21 cellular contexts compared by ENCODE assay signal in the genomic region with DNA sequence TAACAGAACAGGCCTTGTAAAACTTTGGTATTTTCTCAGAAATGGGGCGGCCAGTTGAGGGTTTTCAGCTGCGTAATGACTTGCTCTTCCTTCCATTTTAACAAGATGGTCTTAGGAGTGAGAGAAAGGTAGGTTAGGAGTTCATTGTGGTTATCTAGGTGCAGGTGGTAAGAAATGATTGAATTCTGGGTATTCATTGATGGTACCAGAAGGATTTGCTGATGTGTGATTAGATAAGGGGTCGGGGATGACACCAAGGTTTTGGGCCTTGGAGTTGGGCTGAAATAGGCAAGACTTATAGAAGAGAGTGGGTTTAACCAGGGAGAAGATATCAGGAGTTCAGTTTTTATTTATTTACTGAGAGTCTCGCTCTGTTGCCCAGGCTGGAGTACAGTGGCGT. TPM values are rescaled to one million over a fixed set of nuclear protein-coding genes. Genes with fewer than 3 reads are reported as not detected.
A peak's percentile ranks its signal among the peaks of the same experiment; 100 is the strongest.
DNase-seq lines count a peak whose midpoint lies in the region; ATAC-seq, FAIRE-seq and TF ChIP-seq lines count a peak whose summit lies in the region.
"Had no signal": no experiment of that assay in that cellular context is flagged by ENCODE, and none has a peak within 500 bp of the region (broad histone marks: within the 10 kb centered on the region; RNA-seq: fewer than 3 reads in every experiment).

No MANE protein-coding gene starts in this region.

- no peak for TF ChIP-seq POLR2A in GM12878 (IDR thresholded peaks at IDR 0.05; ENCODE audit: low read depth, low read length)

- H3K27me3 Mint-ChIP-seq in activated CD4-positive, alpha-beta T cell treated with anti-CD3 and anti-CD28 coated beads, Interleukin-2, amount 10 ng/mL, durations not matched to agents 24 days and 14 days: no peaks in the 10 kb centered on the region
- no peaks in the 10 kb centered on the region for H3K27me3 Mint-ChIP-seq in neural crest cell (ENCODE audit: low read depth)

- H3K27me3 ChIP-seq in KMS-11 (ENCODE audit: insufficient read depth, low read depth): no peaks in the 10 kb centered on the region
- H3K27me3 ChIP-seq in GM12878 (replicated peaks in 1 of 2; ENCODE audit: control insufficient read depth in 2 of 2, insufficient read depth in 2 of 2, low read length in 1 of 2): no peaks in the 10 kb centered on the region
- H3K27me3 ChIP-seq: upper lobe of left lung had no signal

- no peak overlapping the region for H2AFZ ChIP-seq in KMS-11 (ENCODE audit: low read depth)
- H2AFZ ChIP-seq in GM12878 (ENCODE audit: control insufficient read depth, low read depth, low read length): no peak overlapping the region

- no peak for TF ChIP-seq EP300 in GM12878 (IDR thresholded peaks at IDR 0.05; ENCODE audit: borderline replicate concordance in 1 of 2, control insufficient read depth in 1 of 2, low read depth in 2 of 2, low read length in 2 of 2)

- no peak for FAIRE-seq in GM12878 (lab: Jason Lieb, UNC)
- FAIRE-seq: A549, GM19239 had no signal

- peaks cover 11% of the 10 kb centered on the region; the same call in 1 of the 2 replicates for H4K20me1 ChIP-seq in KMS-11 (ENCODE audit: insufficient read depth)
- peaks cover 9% of the 10 kb centered on the region; the same call in 1 of the 2 replicates for H4K20me1 ChIP-seq in GM12878 (ENCODE audit: control insufficient read depth, insufficient read depth)

- DNase-seq in activated CD4-positive, alpha-beta T cell treated with anti-CD3 and anti-CD28 coated beads, Interleukin-2, amount 10 ng/mL, durations not matched to agents 24 days and 14 days: no peak
- no peak for DNase-seq in activated CD4-positive, alpha-beta T cell treated with anti-CD3 and anti-CD28 coated beads, Interleukin-2, amount 50 U/mL, for 4 hours
- no peak for DNase-seq in GM12878 (ENCODE audit: low read depth, low spot score)
- DNase-seq in neural crest cell (ENCODE audit: low read depth, low spot score): no peak
- DNase-seq in NOMO-1 treated with dmso at 0.1 percent for 144 hours (lab: John Stamatoyannopoulos, UW; ENCODE audit: unreplicated experiment): no peak
- no peak for DNase-seq in islet precursor cell
- DNase-seq: C1 segment of cervical spinal cord; central memory CD4-positive, alpha-beta T cell; effector memory CD4-positive, alpha-beta T cell; hypothalamus; left cardiac atrium; MM.1S; mucosa of descending colon; NCI-H2081; NCI-H524; upper lobe of left lung had no signal

- RAD21 ChIA-PET in GM12878 (lab: Charles Lee; ENCODE audit: unreplicated experiment): no interaction called here

- no peak for TF ChIP-seq RAD21 in GM12878 (IDR thresholded peaks at IDR 0.05; ENCODE audit: insufficient read depth, low read depth, low read length)

- intact Hi-C loops in activated CD4-positive, alpha-beta T cell treated with anti-CD3 and anti-CD28 coated beads, Interleukin-2, amount 10 ng/mL, durations not matched to agents 24 days and 14 days (cut with micrococcal nuclease): loop anchor here (10.0 kb wide), 1 partner anchor 304 kb away; the partner anchor contains the start of gene YWHAG
- intact Hi-C loops in GM12878 (cut with micrococcal nuclease; ENCODE audit: unreplicated experiment): no loop called here

- H3K36me3 Mint-ChIP-seq in activated CD4-positive, alpha-beta T cell treated with anti-CD3 and anti-CD28 coated beads, Interleukin-2, amount 10 ng/mL, durations not matched to agents 24 days and 14 days (ENCODE audit: low read depth): peaks cover 48% of the 10 kb centered on the region
- peaks cover 8% of the 10 kb centered on the region for H3K36me3 Mint-ChIP-seq in neural crest cell (ENCODE audit: low read depth)

- no peak for TF ChIP-seq CTCF in KMS-11 (conservative IDR thresholded peaks at IDR 0.05; ENCODE audit: low read depth, low read length)
- no peak for TF ChIP-seq CTCF in GM12878 (IDR thresholded peaks at IDR 0.05 in 2 of 3, conservative IDR thresholded peaks at IDR 0.05 in 1 of 3; ENCODE audit: control insufficient read depth in 2 of 3, extremely low read depth in 1 of 3, insufficient read depth in 1 of 3, low read depth in 3 of 3, low read length in 3 of 3)
- TF ChIP-seq CTCF in neural crest cell (conservative IDR thresholded peaks at IDR 0.05): no peak

- POLR2A ChIA-PET in GM12878 (lab: Charles Lee): no interaction called here

- no peaks in the 10 kb centered on the region for H3K9me3 Mint-ChIP-seq in activated CD4-positive, alpha-beta T cell treated with anti-CD3 and anti-CD28 coated beads, Interleukin-2, amount 10 ng/mL, durations not matched to agents 24 days and 14 days
- no peaks in the 10 kb centered on the region for H3K9me3 Mint-ChIP-seq in neural crest cell

- SMC1A ChIA-PET in GM12878 (lab: Charles Lee; ENCODE audit: uncharacterized antibody, unreplicated experiment): no interaction called here

- peak overlapping the region; percentile 38 for H3K27ac Mint-ChIP-seq in activated CD4-positive, alpha-beta T cell treated with anti-CD3 and anti-CD28 coated beads, Interleukin-2, amount 10 ng/mL, durations not matched to agents 24 days and 14 days
- H3K27ac Mint-ChIP-seq in neural crest cell (ENCODE audit: unreplicated experiment): no peak overlapping the region

- 89% methylated on average over 5 of the region's 5 CpGs for WGBS in GM12878 (ENCODE audit: insufficient coverage, insufficient replicate concordance, low lambda C conversion rate, missing lambda C conversion rate)

- H3K9me3 ChIP-seq in GM12878 (replicated peaks; ENCODE audit: control insufficient read depth, insufficient read depth, low read length): no peaks in the 10 kb centered on the region
- H3K9me3 ChIP-seq: A549, mucosa of descending colon, upper lobe of left lung had no signal

- H3K4me1 Mint-ChIP-seq in activated CD4-positive, alpha-beta T cell treated with anti-CD3 and anti-CD28 coated beads, Interleukin-2, amount 10 ng/mL, durations not matched to agents 24 days and 14 days: peaks cover 29% of the 10 kb centered on the region
- peaks cover 22% of the 10 kb centered on the region for H3K4me1 Mint-ChIP-seq in neural crest cell

- BruUV-seq in GM12878 (replicated peaks; lab: Mats Ljungman, UMichigan): no TSS peak

- H3K79me2 ChIP-seq in KMS-11 (ENCODE audit: insufficient read depth, low read depth) (peaks cover 98% of the 10 kb centered on the region), GM12878 (ENCODE audit: control insufficient read depth, insufficient read depth, low read length) (peaks cover 87% of the 10 kb centered on the region)

- in situ Hi-C loops in GM12878 (cut with MboI): no loop called here

- H3K9ac ChIP-seq in KMS-11 (no peak overlapping the region), GM12878 (ENCODE audit: control insufficient read depth, insufficient read depth, low read length) (no peak overlapping the region)

- H3K4me2 ChIP-seq in KMS-11 (peak overlapping the region; percentile 3; the same call in 1 of the 2 replicates), GM12878 (ENCODE audit: control insufficient read depth, insufficient read depth) (peak overlapping the region; percentile 97; the same call in 1 of the 2 replicates)
- H3K4me2 ChIP-seq: smooth muscle cell had no signal

- CTCF ChIA-PET in GM12878 (lab: Yijun Ruan, JAX): no interaction called here

- peak overlapping the region; percentile 13 for H3K4me3 Mint-ChIP-seq in activated CD4-positive, alpha-beta T cell treated with anti-CD3 and anti-CD28 coated beads, Interleukin-2, amount 10 ng/mL, durations not matched to agents 24 days and 14 days
- peak overlapping the region; percentile 64 for H3K4me3 Mint-ChIP-seq in neural crest cell

- ATAC-seq in GM12878 (no peak), HG02970 (IDR thresholded peaks at IDR 0.05; ENCODE audit: low FRiP score, unreplicated experiment) (no peak)
- ATAC-seq: A549, left cardiac atrium, mucosa of descending colon had no signal

- H3K36me3 ChIP-seq in KMS-11 (ENCODE audit: insufficient read depth) (peaks cover 13% of the 10 kb centered on the region; the same call in 1 of the 2 replicates), GM12878 (ENCODE audit: control insufficient read depth in 2 of 2, insufficient read depth in 2 of 2, low read length in 1 of 2) (peaks cover 6 to 30% of the 10 kb centered on the region in 2 experiments)

- H3K4me3 ChIP-seq in KMS-11 (IDR thresholded peaks at IDR 0.05; ENCODE audit: insufficient read depth, low read depth, low read length) (no peak overlapping the region), GM12878 (peak overlapping the region; percentile 96; the same call in 1 of the 2 replicates)
- H3K4me3 ChIP-seq: A549, mucosa of descending colon, smooth muscle cell, upper lobe of left lung had no signal

- H3K4me1 ChIP-seq in KMS-11 (ENCODE audit: low read depth, poor library complexity, severe bottlenecking) (peaks cover 26% of the 10 kb centered on the region), GM12878 (ENCODE audit: control insufficient read depth, insufficient read depth, low read length) (peaks cover 18% of the 10 kb centered on the region)

- H3K27ac ChIP-seq in KMS-11 (no peak overlapping the region), GM12878 (ENCODE audit: control insufficient read depth, insufficient read depth) (no peak overlapping the region)
- H3K27ac ChIP-seq: A549, upper lobe of left lung had no signal

RNA-seq across cellular contexts. Expression of gene MDH2, which starts 2.6 kb away (rescaled TPM):
- 291 and 293 TPM in 2 replicates for total RNA-seq in activated CD4-positive, alpha-beta T cell treated with anti-CD3 and anti-CD28 coated beads, Interleukin-2, amount 10 ng/mL, durations not matched to agents 24 days and 14 days
- 72.2 and 76.1 TPM in 2 replicates for total RNA-seq in GM12878 (2013; cell fraction: nucleolus; rRNA removed)
- total RNA-seq in GM12878 (2014; rRNA removed) (237 and 266 TPM in 2 replicates), GM12878 (2014; rRNA removed; fragmentation: Illumina TruSeq; extraction: Trizol) (107 and 109 TPM in 2 replicates), GM12878 (2021) (351 and 364 TPM in 2 replicates), neural crest cell (169 and 173 TPM in 2 replicates)
- polyA plus RNA-seq in GM12878 (2011; ENCODE audit: low read depth): 98.8 TPM
- polyA plus RNA-seq in GM12878 (2011; rRNA removed) (47.7 and 170 TPM in 2 replicates), GM12878 (2014; fragmentation: Illumina TruSeq; extraction: Trizol) (132 and 233 TPM in 2 replicates), GM12878 (2014; fragmentation: Nextera tagmentation; extraction: Ambion mirVana) (100 to 1,000 TPM; 106 to 131 TPM), GM12878 (2014; rRNA removed) (118 and 151 TPM in 2 replicates), GM12878 (2016; fragmentation: Nextera tagmentation; extraction: Ambion mirVana) (100 to 1,000 TPM; 491 to 530 TPM)
- polyA plus RNA-seq in GM12878 (2011; cell fraction: cytosol; rRNA removed): 135 and 168 TPM in 2 replicates
- 180 and 224 TPM in 2 replicates for polyA plus RNA-seq in GM12878 (2011; cell fraction: nucleus; rRNA removed)
- polyA plus RNA-seq in GM12878 (2012): 161 and 211 TPM in 2 replicates
- 94.0 and 114 TPM in 2 replicates for polyA minus RNA-seq in GM12878 (2011; rRNA and poly(A)+ RNA removed)
- polyA minus RNA-seq in GM12878 (2011; cell fraction: cytosol; rRNA and poly(A)+ RNA removed): 144 and 146 TPM in 2 replicates
- polyA minus RNA-seq in GM12878 (2011; cell fraction: nucleus; rRNA and poly(A)+ RNA removed): 43.5 and 74.1 TPM in 2 replicates

RNA-seq across cellular contexts. Expression of gene STYXL1, which starts 2.7 kb away (rescaled TPM):
- total RNA-seq in activated CD4-positive, alpha-beta T cell treated with anti-CD3 and anti-CD28 coated beads, Interleukin-2, amount 10 ng/mL, durations not matched to agents 24 days and 14 days: 30.9 and 33.6 TPM in 2 replicates
- total RNA-seq in GM12878 (2013; cell fraction: nucleolus; rRNA removed): 16.9 and 17.2 TPM in 2 replicates
- 40.2 and 43.4 TPM in 2 replicates for total RNA-seq in GM12878 (2014; rRNA removed)
- 38.0 and 38.8 TPM in 2 replicates for total RNA-seq in GM12878 (2014; rRNA removed; fragmentation: Illumina TruSeq; extraction: Trizol)
- total RNA-seq in GM12878 (2021): 25.6 and 29.3 TPM in 2 replicates
- 36.9 TPM for polyA plus RNA-seq in GM12878 (2011; ENCODE audit: low read depth)
- polyA plus RNA-seq in GM12878 (2011; rRNA removed): 23.8 and 34.6 TPM in 2 replicates
- polyA plus RNA-seq in GM12878 (2011; cell fraction: cytosol; rRNA removed): 32.1 and 44.0 TPM in 2 replicates
- polyA plus RNA-seq in GM12878 (2011; cell fraction: nucleus; rRNA removed): 22.8 and 23.2 TPM in 2 replicates
- 28.9 and 42.6 TPM in 2 replicates for polyA plus RNA-seq in GM12878 (2012)
- polyA plus RNA-seq in GM12878 (2014; fragmentation: Illumina TruSeq; extraction: Trizol): 44.3 and 58.3 TPM in 2 replicates
- 10 to 100 TPM; 18.4 to 33.3 TPM for polyA plus RNA-seq in GM12878 (2014; fragmentation: Nextera tagmentation; extraction: Ambion mirVana)
- 39.7 and 46.7 TPM in 2 replicates for polyA plus RNA-seq in GM12878 (2014; rRNA removed)
- polyA plus RNA-seq in GM12878 (2016; fragmentation: Nextera tagmentation; extraction: Ambion mirVana): 10 to 100 TPM; 61.4 to 65.9 TPM
- polyA minus RNA-seq in GM12878 (2011; rRNA and poly(A)+ RNA removed): 17.1 and 19.3 TPM in 2 replicates
- polyA minus RNA-seq in GM12878 (2011; cell fraction: cytosol; rRNA and poly(A)+ RNA removed): 4.1 and 5.6 TPM in 2 replicates
- 4.7 and 7.5 TPM in 2 replicates for polyA minus RNA-seq in GM12878 (2011; cell fraction: nucleus; rRNA and poly(A)+ RNA removed)
- 33.6 and 38.8 TPM in 2 replicates for total RNA-seq in neural crest cell

RNA-seq across cellular contexts. Expression of gene TMEM120A, which starts 56.1 kb away (rescaled TPM):
- 36.1 and 38.2 TPM in 2 replicates for total RNA-seq in activated CD4-positive, alpha-beta T cell treated with anti-CD3 and anti-CD28 coated beads, Interleukin-2, amount 10 ng/mL, durations not matched to agents 24 days and 14 days
- total RNA-seq in GM12878 (2013; cell fraction: nucleolus; rRNA removed): 42.9 and 48.9 TPM in 2 replicates
- total RNA-seq in GM12878 (2014; rRNA removed) (11.7 and 12.7 TPM in 2 replicates), GM12878 (2014; rRNA removed; fragmentation: Illumina TruSeq; extraction: Trizol) (9.1 and 10.8 TPM in 2 replicates), GM12878 (2021) (18.1 and 21.2 TPM in 2 replicates), neural crest cell (33.4 and 41.8 TPM in 2 replicates)
- 24.8 TPM for polyA plus RNA-seq in GM12878 (2011; ENCODE audit: low read depth)
- polyA plus RNA-seq in GM12878 (2011; rRNA removed) (65.5 and 86.6 TPM in 2 replicates), GM12878 (2014; fragmentation: Illumina TruSeq; extraction: Trizol) (17.1 and 18.7 TPM in 2 replicates), GM12878 (2014; fragmentation: Nextera tagmentation; extraction: Ambion mirVana) (1 to 10 TPM in 1 of 2 experiments, under 1 TPM in 1; 0.43 to 3.7 TPM), GM12878 (2014; rRNA removed) (26.2 and 27.6 TPM in 2 replicates), GM12878 (2016; fragmentation: Nextera tagmentation; extraction: Ambion mirVana) (10 to 100 TPM; 20.0 to 25.0 TPM)
- 61.9 and 84.4 TPM in 2 replicates for polyA plus RNA-seq in GM12878 (2011; cell fraction: cytosol; rRNA removed)
- 108 and 137 TPM in 2 replicates for polyA plus RNA-seq in GM12878 (2011; cell fraction: nucleus; rRNA removed)
- polyA plus RNA-seq in GM12878 (2012): 28.3 and 44.7 TPM in 2 replicates
- polyA minus RNA-seq in GM12878 (2011; rRNA and poly(A)+ RNA removed): 139 and 147 TPM in 2 replicates
- 19.4 and 23.9 TPM in 2 replicates for polyA minus RNA-seq in GM12878 (2011; cell fraction: cytosol; rRNA and poly(A)+ RNA removed)
- 21.0 and 23.5 TPM in 2 replicates for polyA minus RNA-seq in GM12878 (2011; cell fraction: nucleus; rRNA and poly(A)+ RNA removed)
